9 cellular contexts compared by ENCODE assay signal in the genomic region with DNA sequence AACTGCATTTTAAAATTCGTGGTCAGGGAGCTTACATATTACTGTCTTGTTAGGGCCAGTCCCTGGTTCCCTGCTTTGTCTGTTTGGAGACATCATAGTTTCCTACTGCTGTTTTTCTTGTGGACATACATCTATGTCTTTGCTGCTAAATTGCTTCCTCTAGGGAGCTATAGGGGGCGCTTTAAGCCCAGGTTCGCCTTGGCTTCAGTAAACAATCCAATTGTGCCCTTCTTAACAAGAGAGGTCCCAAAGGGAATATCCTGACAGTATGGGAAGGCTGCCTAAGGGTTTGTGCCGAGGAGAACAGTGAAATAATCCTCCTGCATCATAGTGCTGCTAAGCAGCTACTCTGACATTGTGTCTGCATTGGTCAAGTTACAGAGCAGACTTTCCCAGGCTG.
A peak's percentile ranks its signal among the peaks of the same experiment; 100 is the strongest.
DNase-seq lines count a peak whose midpoint lies in the region; ATAC-seq and FAIRE-seq lines count a peak whose summit lies in the region.
"Had no signal": no experiment of that assay in that cellular context is flagged by ENCODE, and none has a peak within 500 bp of the region (broad histone marks: within the 10 kb centered on the region; RNA-seq: fewer than 3 reads in every experiment).

No MANE protein-coding gene starts in this region.

- DNase-seq in ELR (ENCODE audit: low read depth) (peak; percentile 65), RCC 7860 (ENCODE audit: low spot score) (peak; percentile 13), globus pallidus (ENCODE audit: low spot score) (peak; percentile 16), T-helper 9 cell (no peak), CD1c-positive myeloid dendritic cell (ENCODE audit: extremely low spot score) (no peak), 8988T (no peak)
- DNase-seq: naive B cell had no signal

- peak; percentile 57 for ATAC-seq in HG03565 (IDR thresholded peaks at IDR 0.05; ENCODE audit: unreplicated experiment)
- ATAC-seq in GM19463 (IDR thresholded peaks at IDR 0.05; ENCODE audit: unreplicated experiment): no peak

- no peak for FAIRE-seq in RCC 7860 (lab: Jason Lieb, UNC)

Comparison
In these comparisons a context has a peak if more than half of its experiments do, and no peak if none do; other contexts are left out.
1. DNase-seq: peak in ELR (single experiment), RCC 7860 (single experiment) and globus pallidus (single experiment); none in T-helper 9 cell (single experiment), CD1c-positive myeloid dendritic cell (single experiment) and 8988T (single experiment).